13 cellular contexts compared by ENCODE assay signal in genomic region chr7:29282819-29283414, GRCh38.
DNase-seq lines count a peak whose midpoint lies in the region; ATAC-seq and TF ChIP-seq lines count a peak whose summit lies in the region.
"Had no signal": no experiment of that assay in that cellular context is flagged by ENCODE, and none has a peak within 500 bp of the region (broad histone marks: within the 10 kb centered on the region; RNA-seq: fewer than 3 reads in every experiment).

No MANE protein-coding gene starts in this region.

- TF ChIP-seq POLR2A in NB4 (IDR thresholded peaks at IDR 0.05; ENCODE audit: extremely low read depth, insufficient read length), result no peak

- no peak overlapping the region for H3K27ac Mint-ChIP-seq in neural progenitor cell
- no peak overlapping the region for H3K27ac Mint-ChIP-seq in activated CD4-positive, alpha-beta memory T cell treated with anti-CD3 and anti-CD28 coated beads for 36 hours

- no peaks in the 10 kb centered on the region for H4K20me1 ChIP-seq in neural progenitor cell (ENCODE audit: low read depth)

- CTCF ChIA-PET in activated CD4-positive, alpha-beta memory T cell treated with anti-CD3 and anti-CD28 coated beads for 36 hours (lab: Charles Lee), result interaction anchor here (0.5 to 1.1 kb wide), 2 partner anchors 15 to 167 kb away, joined by 3 read pairs; no protein-coding TSS in a partner anchor

- TF ChIP-seq CTCF in NB4 (IDR thresholded peaks at IDR 0.05; ENCODE audit: low read depth, low read length) (no peak), mucosa of descending colon (IDR thresholded peaks at IDR 0.05) (no peak), neural progenitor cell (IDR thresholded peaks at IDR 0.05) (no peak)

- H3K36me3 Mint-ChIP-seq in neural progenitor cell, result no peaks in the 10 kb centered on the region
- no peaks in the 10 kb centered on the region for H3K36me3 Mint-ChIP-seq in activated CD4-positive, alpha-beta memory T cell treated with anti-CD3 and anti-CD28 coated beads for 36 hours

- H3K79me2 ChIP-seq in neural progenitor cell (ENCODE audit: low read depth), result no peaks in the 10 kb centered on the region

- H2AFZ ChIP-seq in neural progenitor cell (replicated peaks), result no peak overlapping the region

- H3K4me1 Mint-ChIP-seq in neural progenitor cell, result peaks cover 6% of the 10 kb centered on the region
- H3K4me1 Mint-ChIP-seq in activated CD4-positive, alpha-beta memory T cell treated with anti-CD3 and anti-CD28 coated beads for 36 hours (ENCODE audit: low read depth), result peaks cover 21% of the 10 kb centered on the region

- no peaks in the 10 kb centered on the region for H3F3A ChIP-seq in neural progenitor cell (ENCODE audit: low read depth)

- H3K36me3 ChIP-seq in mucosa of descending colon (ENCODE audit: low read depth) (no peaks in the 10 kb centered on the region), neural progenitor cell (no peaks in the 10 kb centered on the region)

- H3K9me3 Mint-ChIP-seq in neural progenitor cell, result no peaks in the 10 kb centered on the region
- no peaks in the 10 kb centered on the region for H3K9me3 Mint-ChIP-seq in activated CD4-positive, alpha-beta memory T cell treated with anti-CD3 and anti-CD28 coated beads for 36 hours

- intact Hi-C loops in mucosa of descending colon (cut with DNase I, micrococcal nuclease), result no loop called here
- intact Hi-C loops in activated CD4-positive, alpha-beta memory T cell treated with anti-CD3 and anti-CD28 coated beads for 36 hours (cut with micrococcal nuclease), result no loop called here

- ATAC-seq in GM19372 (IDR thresholded peaks at IDR 0.05; ENCODE audit: low read depth, unreplicated experiment), result peak; percentile 63
- peak; percentile 33 for ATAC-seq in mucosa of descending colon
- ATAC-seq in HG02571 (IDR thresholded peaks at IDR 0.05; ENCODE audit: unreplicated experiment), result no peak
- ATAC-seq: esophagus mucosa had no signal

- H3K4me1 ChIP-seq in mucosa of descending colon (ENCODE audit: low read depth) (no peaks in the 10 kb centered on the region), neural progenitor cell (peaks cover 1% of the 10 kb centered on the region)
- H3K4me1 ChIP-seq: psoas muscle had no signal

- H3K27me3 Mint-ChIP-seq in neural progenitor cell (ENCODE audit: insufficient read depth, low read depth), result peaks cover 6% of the 10 kb centered on the region
- peaks cover 11% of the 10 kb centered on the region for H3K27me3 Mint-ChIP-seq in activated CD4-positive, alpha-beta memory T cell treated with anti-CD3 and anti-CD28 coated beads for 36 hours

- H3K27me3 ChIP-seq in neural progenitor cell, result peaks cover 21% of the 10 kb centered on the region

- H3K9ac ChIP-seq in neural progenitor cell, result no peak overlapping the region

- DNase-seq in NB4 (ENCODE audit: low read depth) (peak; percentile 44), RPMI8226 (peak; percentile 72), mucosa of descending colon (no peak), neural progenitor cell (ENCODE audit: low spot score) (no peak), AG08396 (ENCODE audit: low spot score) (no peak)
- DNase-seq in activated CD4-positive, alpha-beta memory T cell treated with anti-CD3 and anti-CD28 coated beads for 36 hours, result no peak
- DNase-seq: DND-41, KBM-7, psoas muscle, SW 1271 had no signal

- H3K9me3 ChIP-seq in mucosa of descending colon, result no peaks in the 10 kb centered on the region
- H3K9me3 ChIP-seq in neural progenitor cell (ENCODE audit: low read depth), result no peaks in the 10 kb centered on the region
- H3K9me3 ChIP-seq: psoas muscle had no signal

- no peak overlapping the region for H3K27ac ChIP-seq in neural progenitor cell
- H3K27ac ChIP-seq: psoas muscle had no signal

- no peak overlapping the region for H3K4me3 Mint-ChIP-seq in neural progenitor cell
- no peak overlapping the region for H3K4me3 Mint-ChIP-seq in activated CD4-positive, alpha-beta memory T cell treated with anti-CD3 and anti-CD28 coated beads for 36 hours

- no peak overlapping the region for H3K4me2 ChIP-seq in neural progenitor cell

- H3K4me3 ChIP-seq in NB4 (ENCODE audit: low read depth, low read length) (no peak overlapping the region), mucosa of descending colon (no peak overlapping the region), neural progenitor cell (no peak overlapping the region)
- H3K4me3 ChIP-seq: psoas muscle had no signal

- POLR2A ChIA-PET in activated CD4-positive, alpha-beta memory T cell treated with anti-CD3 and anti-CD28 coated beads for 36 hours (lab: Charles Lee), result interaction anchor here (0.9 kb wide), 1 partner anchor 18 kb away, joined by 3 read pairs; no protein-coding TSS in a partner anchor

Comparison
In these comparisons a context has a peak if more than half of its experiments do, and no peak if none do; other contexts are left out.
1. DNase-seq: peak in NB4 (single experiment) and RPMI8226 (single experiment); none in mucosa of descending colon (0 of 3), neural progenitor cell (single experiment), activated CD4-positive, alpha-beta memory T cell treated with anti-CD3 and anti-CD28 coated beads for 36 hours (single experiment) and AG08396 (single experiment).